Comparison of ENCODE assay signal across 2 cellular contexts in the genomic region with DNA sequence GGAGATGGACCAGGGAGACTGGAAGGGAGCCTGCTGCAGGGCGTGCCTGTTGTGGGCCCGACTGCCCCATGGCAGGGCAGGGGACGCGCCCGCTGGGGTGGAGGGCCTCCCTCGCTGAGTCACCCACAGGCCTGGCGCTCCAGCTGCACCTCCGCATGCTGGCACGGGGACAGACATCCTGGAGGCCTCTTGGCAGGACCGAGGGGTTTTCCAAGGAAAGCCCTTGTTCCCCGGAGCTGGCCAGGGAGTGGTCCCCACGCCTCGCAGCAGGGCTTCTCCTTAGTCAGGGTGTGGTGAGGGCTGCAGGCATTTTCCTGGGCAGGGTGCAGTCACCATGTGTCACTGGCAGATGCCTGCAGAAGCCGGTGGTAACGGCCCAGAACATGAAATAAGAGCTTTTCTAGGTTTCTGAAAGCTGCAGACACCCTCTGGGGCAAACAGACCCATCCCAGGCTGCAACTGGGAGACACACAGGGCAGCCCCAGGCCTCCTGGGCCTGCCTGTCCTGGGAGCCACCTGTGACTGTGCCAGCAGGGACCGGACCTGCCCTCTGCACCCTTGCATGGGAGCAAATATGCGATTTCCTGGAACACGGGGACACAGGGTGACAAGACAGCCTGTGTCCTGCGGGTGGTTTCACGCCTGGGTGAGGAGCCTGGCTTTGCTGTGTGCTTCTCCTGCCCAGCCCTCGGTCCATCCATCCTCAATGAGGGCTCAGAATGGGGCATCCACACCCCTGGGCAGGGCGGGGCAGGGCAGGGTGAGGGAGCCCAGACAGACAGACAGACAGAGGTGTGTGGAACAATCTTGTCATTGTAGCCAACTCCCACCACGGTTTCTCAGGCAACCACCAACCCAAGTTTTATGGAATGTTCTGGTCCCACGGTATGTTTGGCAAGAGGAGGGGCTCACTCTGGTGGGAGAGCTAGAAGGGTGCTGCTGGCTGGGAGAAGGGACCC.
A peak's percentile ranks its signal among the peaks of the same experiment; 100 is the strongest.
TF ChIP-seq lines count a peak whose summit lies in the region.

No MANE protein-coding gene starts in this region.

TF ChIP-seq in liver, 16 proteins besides CTCF, POLR2A, EP300 and RAD21:
- TF ChIP-seq, protein P1, sequence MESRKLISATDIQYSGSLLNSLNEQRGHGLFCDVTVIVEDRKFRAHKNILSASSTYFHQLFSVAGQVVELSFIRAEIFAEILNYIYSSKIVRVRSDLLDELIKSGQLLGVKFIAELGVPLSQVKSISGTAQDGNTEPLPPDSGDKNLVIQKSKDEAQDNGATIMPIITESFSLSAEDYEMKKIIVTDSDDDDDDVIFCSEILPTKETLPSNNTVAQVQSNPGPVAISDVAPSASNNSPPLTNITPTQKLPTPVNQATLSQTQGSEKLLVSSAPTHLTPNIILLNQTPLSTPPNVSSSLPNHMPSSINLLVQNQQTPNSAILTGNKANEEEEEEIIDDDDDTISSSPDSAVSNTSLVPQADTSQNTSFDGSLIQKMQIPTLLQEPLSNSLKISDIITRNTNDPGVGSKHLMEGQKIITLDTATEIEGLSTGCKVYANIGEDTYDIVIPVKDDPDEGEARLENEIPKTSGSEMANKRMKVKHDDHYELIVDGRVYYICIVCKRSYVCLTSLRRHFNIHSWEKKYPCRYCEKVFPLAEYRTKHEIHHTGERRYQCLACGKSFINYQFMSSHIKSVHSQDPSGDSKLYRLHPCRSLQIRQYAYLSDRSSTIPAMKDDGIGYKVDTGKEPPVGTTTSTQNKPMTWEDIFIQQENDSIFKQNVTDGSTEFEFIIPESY (IDR thresholded peaks at IDR 0.05) = no peak
- TF ChIP-seq, protein P2, sequence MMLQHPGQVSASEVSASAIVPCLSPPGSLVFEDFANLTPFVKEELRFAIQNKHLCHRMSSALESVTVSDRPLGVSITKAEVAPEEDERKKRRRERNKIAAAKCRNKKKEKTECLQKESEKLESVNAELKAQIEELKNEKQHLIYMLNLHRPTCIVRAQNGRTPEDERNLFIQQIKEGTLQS (IDR thresholded peaks at IDR 0.05) = no peak
- no peak for TF ChIP-seq YY1 (IDR thresholded peaks at IDR 0.05)
- TF ChIP-seq GABPA (IDR thresholded peaks at IDR 0.05 in 1 of 2, conservative IDR thresholded peaks at IDR 0.05 in 1 of 2) = no peak
- peak; percentile 85 to 92 for TF ChIP-seq RXRA (IDR thresholded peaks at IDR 0.05)
- no peak for TF ChIP-seq FOXA1 (IDR thresholded peaks at IDR 0.05)
- TF ChIP-seq HNF4A (conservative IDR thresholded peaks at IDR 0.05) = peak; percentile 84 to 86
- peak; percentile 41 for TF ChIP-seq HNF4G (IDR thresholded peaks at IDR 0.05)
- peak; percentile 78 for TF ChIP-seq SP1 (IDR thresholded peaks at IDR 0.05)
TF ChIP-seq in liver: peak in this region for 4.

TF ChIP-seq in HepG2, 621 proteins besides CTCF, POLR2A, EP300 and RAD21:
- no peak for TF ChIP-seq FOXJ3 (CRISPR knock-in tag; IDR thresholded peaks at IDR 0.05; ENCODE audit: borderline replicate concordance)
- no peak for TF ChIP-seq RFX3 (CRISPR knock-in tag; IDR thresholded peaks at IDR 0.05)
- TF ChIP-seq ZFP1 (CRISPR knock-in tag; IDR thresholded peaks at IDR 0.05) = no peak
- no peak for TF ChIP-seq ETV6 (CRISPR knock-in tag; conservative IDR thresholded peaks at IDR 0.05)
- no peak for TF ChIP-seq MEIS2 (CRISPR knock-in tag; IDR thresholded peaks at IDR 0.05)
- TF ChIP-seq, protein P3, sequence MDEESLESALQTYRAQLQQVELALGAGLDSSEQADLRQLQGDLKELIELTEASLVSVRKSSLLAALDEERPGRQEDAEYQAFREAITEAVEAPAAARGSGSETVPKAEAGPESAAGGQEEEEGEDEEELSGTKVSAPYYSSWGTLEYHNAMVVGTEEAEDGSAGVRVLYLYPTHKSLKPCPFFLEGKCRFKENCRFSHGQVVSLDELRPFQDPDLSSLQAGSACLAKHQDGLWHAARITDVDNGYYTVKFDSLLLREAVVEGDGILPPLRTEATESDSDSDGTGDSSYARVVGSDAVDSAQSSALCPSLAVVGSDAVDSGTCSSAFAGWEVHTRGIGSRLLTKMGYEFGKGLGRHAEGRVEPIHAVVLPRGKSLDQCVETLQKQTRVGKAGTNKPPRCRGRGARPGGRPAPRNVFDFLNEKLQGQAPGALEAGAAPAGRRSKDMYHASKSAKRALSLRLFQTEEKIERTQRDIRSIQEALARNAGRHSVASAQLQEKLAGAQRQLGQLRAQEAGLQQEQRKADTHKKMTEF (CRISPR knock-in tag; IDR thresholded peaks at IDR 0.05) = no peak
- no peak for TF ChIP-seq ARID2 (CRISPR knock-in tag; IDR thresholded peaks at IDR 0.05; ENCODE audit: borderline replicate concordance)
- TF ChIP-seq TP53 (CRISPR knock-in tag; conservative IDR thresholded peaks at IDR 0.05) = no peak
- TF ChIP-seq, protein P4, sequence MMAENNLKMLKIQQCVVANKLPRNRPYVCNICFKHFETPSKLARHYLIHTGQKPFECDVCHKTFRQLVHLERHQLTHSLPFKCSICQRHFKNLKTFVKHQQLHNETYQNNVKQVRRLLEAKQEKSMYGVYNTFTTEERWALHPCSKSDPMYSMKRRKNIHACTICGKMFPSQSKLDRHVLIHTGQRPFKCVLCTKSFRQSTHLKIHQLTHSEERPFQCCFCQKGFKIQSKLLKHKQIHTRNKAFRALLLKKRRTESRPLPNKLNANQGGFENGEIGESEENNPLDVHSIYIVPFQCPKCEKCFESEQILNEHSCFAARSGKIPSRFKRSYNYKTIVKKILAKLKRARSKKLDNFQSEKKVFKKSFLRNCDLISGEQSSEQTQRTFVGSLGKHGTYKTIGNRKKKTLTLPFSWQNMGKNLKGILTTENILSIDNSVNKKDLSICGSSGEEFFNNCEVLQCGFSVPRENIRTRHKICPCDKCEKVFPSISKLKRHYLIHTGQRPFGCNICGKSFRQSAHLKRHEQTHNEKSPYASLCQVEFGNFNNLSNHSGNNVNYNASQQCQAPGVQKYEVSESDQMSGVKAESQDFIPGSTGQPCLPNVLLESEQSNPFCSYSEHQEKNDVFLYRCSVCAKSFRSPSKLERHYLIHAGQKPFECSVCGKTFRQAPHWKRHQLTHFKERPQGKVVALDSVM (CRISPR knock-in tag; IDR thresholded peaks at IDR 0.05) = no peak
- TF ChIP-seq, protein P5, sequence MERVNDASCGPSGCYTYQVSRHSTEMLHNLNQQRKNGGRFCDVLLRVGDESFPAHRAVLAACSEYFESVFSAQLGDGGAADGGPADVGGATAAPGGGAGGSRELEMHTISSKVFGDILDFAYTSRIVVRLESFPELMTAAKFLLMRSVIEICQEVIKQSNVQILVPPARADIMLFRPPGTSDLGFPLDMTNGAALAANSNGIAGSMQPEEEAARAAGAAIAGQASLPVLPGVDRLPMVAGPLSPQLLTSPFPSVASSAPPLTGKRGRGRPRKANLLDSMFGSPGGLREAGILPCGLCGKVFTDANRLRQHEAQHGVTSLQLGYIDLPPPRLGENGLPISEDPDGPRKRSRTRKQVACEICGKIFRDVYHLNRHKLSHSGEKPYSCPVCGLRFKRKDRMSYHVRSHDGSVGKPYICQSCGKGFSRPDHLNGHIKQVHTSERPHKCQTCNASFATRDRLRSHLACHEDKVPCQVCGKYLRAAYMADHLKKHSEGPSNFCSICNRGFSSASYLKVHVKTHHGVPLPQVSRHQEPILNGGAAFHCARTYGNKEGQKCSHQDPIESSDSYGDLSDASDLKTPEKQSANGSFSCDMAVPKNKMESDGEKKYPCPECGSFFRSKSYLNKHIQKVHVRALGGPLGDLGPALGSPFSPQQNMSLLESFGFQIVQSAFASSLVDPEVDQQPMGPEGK (CRISPR knock-in tag; IDR thresholded peaks at IDR 0.05) = no peak
- no peak for TF ChIP-seq ZNF367 (CRISPR knock-in tag; IDR thresholded peaks at IDR 0.05; ENCODE audit: borderline replicate concordance)
- TF ChIP-seq ZNF577 (CRISPR knock-in tag; IDR thresholded peaks at IDR 0.05; ENCODE audit: borderline replicate concordance, low read depth) = no peak
- TF ChIP-seq, protein P6, sequence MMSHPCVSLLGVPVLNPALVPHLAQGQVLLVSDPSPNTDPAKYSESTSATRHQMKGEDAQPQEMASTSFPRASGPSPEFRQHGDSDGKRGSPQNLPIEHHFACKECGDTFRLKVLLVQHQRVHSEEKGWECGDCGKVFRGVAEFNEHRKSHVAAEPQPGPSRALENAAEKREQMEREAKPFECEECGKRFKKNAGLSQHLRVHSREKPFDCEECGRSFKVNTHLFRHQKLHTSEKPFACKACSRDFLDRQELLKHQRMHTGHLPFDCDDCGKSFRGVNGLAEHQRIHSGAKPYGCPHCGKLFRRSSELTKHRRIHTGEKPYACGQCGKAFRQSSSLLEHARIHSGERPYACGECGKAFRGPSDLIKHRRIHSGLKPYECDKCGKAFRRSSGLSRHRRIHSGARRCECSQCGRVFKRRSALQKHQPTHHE (CRISPR knock-in tag; IDR thresholded peaks at IDR 0.05; ENCODE audit: borderline replicate concordance) = no peak
- no peak for TF ChIP-seq ZNF557 (CRISPR knock-in tag; IDR thresholded peaks at IDR 0.05)
- TF ChIP-seq ZNF713 (CRISPR knock-in tag; IDR thresholded peaks at IDR 0.05) = no peak
- no peak for TF ChIP-seq ATAD3A (CRISPR knock-in tag; IDR thresholded peaks at IDR 0.05)
- TF ChIP-seq, protein P7, sequence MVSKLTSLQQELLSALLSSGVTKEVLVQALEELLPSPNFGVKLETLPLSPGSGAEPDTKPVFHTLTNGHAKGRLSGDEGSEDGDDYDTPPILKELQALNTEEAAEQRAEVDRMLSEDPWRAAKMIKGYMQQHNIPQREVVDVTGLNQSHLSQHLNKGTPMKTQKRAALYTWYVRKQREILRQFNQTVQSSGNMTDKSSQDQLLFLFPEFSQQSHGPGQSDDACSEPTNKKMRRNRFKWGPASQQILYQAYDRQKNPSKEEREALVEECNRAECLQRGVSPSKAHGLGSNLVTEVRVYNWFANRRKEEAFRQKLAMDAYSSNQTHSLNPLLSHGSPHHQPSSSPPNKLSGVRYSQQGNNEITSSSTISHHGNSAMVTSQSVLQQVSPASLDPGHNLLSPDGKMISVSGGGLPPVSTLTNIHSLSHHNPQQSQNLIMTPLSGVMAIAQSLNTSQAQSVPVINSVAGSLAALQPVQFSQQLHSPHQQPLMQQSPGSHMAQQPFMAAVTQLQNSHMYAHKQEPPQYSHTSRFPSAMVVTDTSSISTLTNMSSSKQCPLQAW (CRISPR knock-in tag; IDR thresholded peaks at IDR 0.05) = no peak
- TF ChIP-seq, protein P8, sequence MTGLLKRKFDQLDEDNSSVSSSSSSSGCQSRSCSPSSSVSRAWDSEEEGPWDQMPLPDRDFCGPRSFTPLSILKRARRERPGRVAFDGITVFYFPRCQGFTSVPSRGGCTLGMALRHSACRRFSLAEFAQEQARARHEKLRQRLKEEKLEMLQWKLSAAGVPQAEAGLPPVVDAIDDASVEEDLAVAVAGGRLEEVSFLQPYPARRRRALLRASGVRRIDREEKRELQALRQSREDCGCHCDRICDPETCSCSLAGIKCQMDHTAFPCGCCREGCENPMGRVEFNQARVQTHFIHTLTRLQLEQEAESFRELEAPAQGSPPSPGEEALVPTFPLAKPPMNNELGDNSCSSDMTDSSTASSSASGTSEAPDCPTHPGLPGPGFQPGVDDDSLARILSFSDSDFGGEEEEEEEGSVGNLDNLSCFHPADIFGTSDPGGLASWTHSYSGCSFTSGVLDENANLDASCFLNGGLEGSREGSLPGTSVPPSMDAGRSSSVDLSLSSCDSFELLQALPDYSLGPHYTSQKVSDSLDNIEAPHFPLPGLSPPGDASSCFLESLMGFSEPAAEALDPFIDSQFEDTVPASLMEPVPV (CRISPR knock-in tag; IDR thresholded peaks at IDR 0.05) = no peak
- TF ChIP-seq ISX (CRISPR knock-in tag; conservative IDR thresholded peaks at IDR 0.05) = no peak
- TF ChIP-seq ZNF567 (CRISPR knock-in tag; IDR thresholded peaks at IDR 0.05; ENCODE audit: borderline replicate concordance) = no peak
TF ChIP-seq in HepG2: peak in this region for 0.
